ENCODE assay signal across 1 cellular context in the genomic region with DNA sequence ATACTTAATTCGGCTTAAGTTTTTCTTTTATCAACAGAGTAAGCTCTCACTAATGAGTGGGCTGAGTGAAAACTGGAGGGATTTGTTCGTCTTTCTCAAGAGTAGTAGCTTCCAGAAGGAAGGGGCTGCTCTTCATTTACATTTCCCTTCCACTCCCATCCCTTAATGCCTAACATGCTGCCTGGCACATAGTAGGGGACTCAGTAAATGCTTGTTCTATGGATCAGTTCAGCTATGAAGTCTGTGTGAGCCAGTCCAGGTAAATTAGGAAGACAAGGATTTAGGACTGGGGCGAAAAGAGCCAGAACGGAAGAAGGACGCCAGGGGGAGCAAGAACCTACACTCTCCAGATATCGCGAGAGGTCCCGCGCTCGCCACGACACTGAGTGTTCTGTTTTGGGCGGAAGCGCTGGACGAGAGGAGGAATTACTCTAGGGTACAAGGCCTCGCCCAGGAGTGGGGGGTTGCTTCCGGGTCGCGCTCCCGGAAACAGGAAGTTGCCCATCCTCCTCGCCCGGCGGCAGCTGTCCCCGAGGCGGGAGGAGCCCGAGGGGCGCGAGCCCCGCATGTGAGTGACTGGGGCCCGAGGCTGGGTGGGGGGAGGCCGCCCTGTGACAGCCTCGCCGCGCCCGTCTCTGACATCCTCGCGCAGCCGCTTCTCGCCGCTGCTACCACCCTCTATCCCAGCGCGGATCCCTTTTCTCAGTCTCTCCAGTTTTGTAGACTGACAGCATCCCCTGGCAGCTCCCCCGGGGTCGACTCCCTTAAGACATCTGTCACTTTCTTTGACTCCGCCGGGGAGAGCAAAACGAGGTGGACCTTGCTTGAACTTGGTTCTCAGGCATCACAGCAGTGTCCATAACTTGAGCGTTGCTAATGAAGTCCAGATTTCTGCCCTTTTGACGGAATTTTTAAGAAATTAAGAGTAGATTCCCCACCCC.
A peak's percentile ranks its signal among the peaks of the same experiment; 100 is the strongest.
TF ChIP-seq lines count a peak whose summit lies in the region.

A gene with protein sequence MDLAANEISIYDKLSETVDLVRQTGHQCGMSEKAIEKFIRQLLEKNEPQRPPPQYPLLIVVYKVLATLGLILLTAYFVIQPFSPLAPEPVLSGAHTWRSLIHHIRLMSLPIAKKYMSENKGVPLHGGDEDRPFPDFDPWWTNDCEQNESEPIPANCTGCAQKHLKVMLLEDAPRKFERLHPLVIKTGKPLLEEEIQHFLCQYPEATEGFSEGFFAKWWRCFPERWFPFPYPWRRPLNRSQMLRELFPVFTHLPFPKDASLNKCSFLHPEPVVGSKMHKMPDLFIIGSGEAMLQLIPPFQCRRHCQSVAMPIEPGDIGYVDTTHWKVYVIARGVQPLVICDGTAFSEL (plus strand): TSS at position 492 of the 941 bp plus-strand sequence. CDS start 13,493 bp downstream, outside the sequence.

TF ChIP-seq in HepG2, 621 proteins besides CTCF, POLR2A, EP300 and RAD21 (continued from another document and continues in another):
- TF ChIP-seq, protein P1, sequence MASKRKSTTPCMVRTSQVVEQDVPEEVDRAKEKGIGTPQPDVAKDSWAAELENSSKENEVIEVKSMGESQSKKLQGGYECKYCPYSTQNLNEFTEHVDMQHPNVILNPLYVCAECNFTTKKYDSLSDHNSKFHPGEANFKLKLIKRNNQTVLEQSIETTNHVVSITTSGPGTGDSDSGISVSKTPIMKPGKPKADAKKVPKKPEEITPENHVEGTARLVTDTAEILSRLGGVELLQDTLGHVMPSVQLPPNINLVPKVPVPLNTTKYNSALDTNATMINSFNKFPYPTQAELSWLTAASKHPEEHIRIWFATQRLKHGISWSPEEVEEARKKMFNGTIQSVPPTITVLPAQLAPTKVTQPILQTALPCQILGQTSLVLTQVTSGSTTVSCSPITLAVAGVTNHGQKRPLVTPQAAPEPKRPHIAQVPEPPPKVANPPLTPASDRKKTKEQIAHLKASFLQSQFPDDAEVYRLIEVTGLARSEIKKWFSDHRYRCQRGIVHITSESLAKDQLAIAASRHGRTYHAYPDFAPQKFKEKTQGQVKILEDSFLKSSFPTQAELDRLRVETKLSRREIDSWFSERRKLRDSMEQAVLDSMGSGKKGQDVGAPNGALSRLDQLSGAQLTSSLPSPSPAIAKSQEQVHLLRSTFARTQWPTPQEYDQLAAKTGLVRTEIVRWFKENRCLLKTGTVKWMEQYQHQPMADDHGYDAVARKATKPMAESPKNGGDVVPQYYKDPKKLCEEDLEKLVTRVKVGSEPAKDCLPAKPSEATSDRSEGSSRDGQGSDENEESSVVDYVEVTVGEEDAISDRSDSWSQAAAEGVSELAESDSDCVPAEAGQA (IDR thresholded peaks at IDR 0.05; ENCODE audit: low read depth), result peak; percentile 83; the same call in 1 of the 2 replicates
- TF ChIP-seq, protein P1 (CRISPR knock-in tag; IDR thresholded peaks at IDR 0.05; ENCODE audit: borderline replicate concordance), result no peak
- TF ChIP-seq HOXD1 (CRISPR knock-in tag; IDR thresholded peaks at IDR 0.05) (no peak; the same call in 1 of the 2 replicates), ZNF883 (CRISPR knock-in tag; IDR thresholded peaks at IDR 0.05; ENCODE audit: not compliant biosample characterization) (peak; percentile 79), AHR (CRISPR knock-in tag; IDR thresholded peaks at IDR 0.05) (peak; percentile 85), ZSCAN30 (CRISPR knock-in tag; IDR thresholded peaks at IDR 0.05) (no peak), ELF1 (CRISPR knock-in tag; IDR thresholded peaks at IDR 0.05) (peak; percentile 99), ZFP36L1 (CRISPR knock-in tag; IDR thresholded peaks at IDR 0.05) (peak; percentile 46; the same call in 1 of the 2 replicates), ZFP90 (CRISPR knock-in tag; IDR thresholded peaks at IDR 0.05; ENCODE audit: borderline replicate concordance) (peak; percentile 90; the same call in 1 of the 2 replicates), ZNF839 (CRISPR knock-in tag; IDR thresholded peaks at IDR 0.05; ENCODE audit: borderline replicate concordance) (peak; percentile 73), NAIF1 (CRISPR knock-in tag; IDR thresholded peaks at IDR 0.05; ENCODE audit: borderline replicate concordance) (no peak), ZNF776 (CRISPR knock-in tag; IDR thresholded peaks at IDR 0.05) (peak; percentile 81; the same call in 1 of the 2 replicates), BHLHE40 (IDR thresholded peaks at IDR 0.05; ENCODE audit: low read length) (peak; percentile 64), DR1 (CRISPR knock-in tag; IDR thresholded peaks at IDR 0.05) (peak; percentile 72), ETV5 (CRISPR knock-in tag; IDR thresholded peaks at IDR 0.05; ENCODE audit: borderline replicate concordance) (peak; percentile 97), MTA1 (CRISPR knock-in tag; IDR thresholded peaks at IDR 0.05; ENCODE audit: borderline replicate concordance) (peak; percentile 86), U2AF1 (optimal IDR thresholded peaks at IDR 0.05; ENCODE audit: low read depth, low read length) (no peak), MTF2 (CRISPR knock-in tag; IDR thresholded peaks at IDR 0.05; ENCODE audit: borderline replicate concordance) (no peak), FOXC1 (CRISPR knock-in tag; IDR thresholded peaks at IDR 0.05; ENCODE audit: borderline replicate concordance) (peak; percentile 99), ZFY (CRISPR knock-in tag; IDR thresholded peaks at IDR 0.05) (peak; percentile 96), TEAD2 (CRISPR knock-in tag; IDR thresholded peaks at IDR 0.05) (no peak), HDAC2 (CRISPR knock-in tag; IDR thresholded peaks at IDR 0.05) (peak; percentile 93), WIZ (CRISPR knock-in tag; IDR thresholded peaks at IDR 0.05) (peak; percentile 53; the same call in 1 of the 2 replicates), ZBTB21 (CRISPR knock-in tag; IDR thresholded peaks at IDR 0.05) (no peak), MIXL1 (CRISPR knock-in tag; IDR thresholded peaks at IDR 0.05) (peak; percentile 65; the same call in 1 of the 2 replicates), SKI (IDR thresholded peaks at IDR 0.05; ENCODE audit: partially characterized antibody) (peak; percentile 47), MBNL3 (CRISPR knock-in tag; conservative IDR thresholded peaks at IDR 0.05) (no peak), ZSCAN31 (CRISPR knock-in tag; IDR thresholded peaks at IDR 0.05; ENCODE audit: low read depth) (peak; percentile 90), ZSCAN29 (CRISPR knock-in tag; conservative IDR thresholded peaks at IDR 0.05) (peak; percentile 82; the same call in 1 of the 2 replicates)
- TF ChIP-seq, protein P2, sequence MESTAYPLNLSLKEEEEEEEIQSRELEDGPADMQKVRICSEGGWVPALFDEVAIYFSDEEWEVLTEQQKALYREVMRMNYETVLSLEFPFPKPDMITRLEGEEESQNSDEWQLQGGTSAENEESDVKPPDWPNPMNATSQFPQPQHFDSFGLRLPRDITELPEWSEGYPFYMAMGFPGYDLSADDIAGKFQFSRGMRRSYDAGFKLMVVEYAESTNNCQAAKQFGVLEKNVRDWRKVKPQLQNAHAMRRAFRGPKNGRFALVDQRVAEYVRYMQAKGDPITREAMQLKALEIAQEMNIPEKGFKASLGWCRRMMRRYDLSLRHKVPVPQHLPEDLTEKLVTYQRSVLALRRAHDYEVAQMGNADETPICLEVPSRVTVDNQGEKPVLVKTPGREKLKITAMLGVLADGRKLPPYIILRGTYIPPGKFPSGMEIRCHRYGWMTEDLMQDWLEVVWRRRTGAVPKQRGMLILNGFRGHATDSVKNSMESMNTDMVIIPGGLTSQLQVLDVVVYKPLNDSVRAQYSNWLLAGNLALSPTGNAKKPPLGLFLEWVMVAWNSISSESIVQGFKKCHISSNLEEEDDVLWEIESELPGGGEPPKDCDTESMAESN (CRISPR knock-in tag; conservative IDR thresholded peaks at IDR 0.05), result peak; percentile 95
- TF ChIP-seq, protein P3, sequence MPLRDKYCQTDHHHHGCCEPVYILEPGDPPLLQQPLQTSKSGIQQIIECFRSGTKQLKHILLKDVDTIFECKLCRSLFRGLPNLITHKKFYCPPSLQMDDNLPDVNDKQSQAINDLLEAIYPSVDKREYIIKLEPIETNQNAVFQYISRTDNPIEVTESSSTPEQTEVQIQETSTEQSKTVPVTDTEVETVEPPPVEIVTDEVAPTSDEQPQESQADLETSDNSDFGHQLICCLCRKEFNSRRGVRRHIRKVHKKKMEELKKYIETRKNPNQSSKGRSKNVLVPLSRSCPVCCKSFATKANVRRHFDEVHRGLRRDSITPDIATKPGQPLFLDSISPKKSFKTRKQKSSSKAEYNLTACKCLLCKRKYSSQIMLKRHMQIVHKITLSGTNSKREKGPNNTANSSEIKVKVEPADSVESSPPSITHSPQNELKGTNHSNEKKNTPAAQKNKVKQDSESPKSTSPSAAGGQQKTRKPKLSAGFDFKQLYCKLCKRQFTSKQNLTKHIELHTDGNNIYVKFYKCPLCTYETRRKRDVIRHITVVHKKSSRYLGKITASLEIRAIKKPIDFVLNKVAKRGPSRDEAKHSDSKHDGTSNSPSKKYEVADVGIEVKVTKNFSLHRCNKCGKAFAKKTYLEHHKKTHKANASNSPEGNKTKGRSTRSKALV (CRISPR knock-in tag; IDR thresholded peaks at IDR 0.05), result no peak; the same call in 1 of the 2 replicates
- TF ChIP-seq, protein P4, sequence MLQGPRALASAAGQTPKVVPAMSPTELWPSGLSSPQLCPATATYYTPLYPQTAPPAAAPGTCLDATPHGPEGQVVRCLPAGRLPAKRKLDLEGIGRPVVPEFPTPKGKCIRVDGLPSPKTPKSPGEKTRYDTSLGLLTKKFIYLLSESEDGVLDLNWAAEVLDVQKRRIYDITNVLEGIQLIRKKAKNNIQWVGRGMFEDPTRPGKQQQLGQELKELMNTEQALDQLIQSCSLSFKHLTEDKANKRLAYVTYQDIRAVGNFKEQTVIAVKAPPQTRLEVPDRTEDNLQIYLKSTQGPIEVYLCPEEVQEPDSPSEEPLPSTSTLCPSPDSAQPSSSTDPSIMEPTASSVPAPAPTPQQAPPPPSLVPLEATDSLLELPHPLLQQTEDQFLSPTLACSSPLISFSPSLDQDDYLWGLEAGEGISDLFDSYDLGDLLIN (CRISPR knock-in tag; IDR thresholded peaks at IDR 0.05; ENCODE audit: borderline replicate concordance), result 0 out of 2 replicates have a peak, but pooled peaks have one; percentile 42
- TF ChIP-seq, protein P5, sequence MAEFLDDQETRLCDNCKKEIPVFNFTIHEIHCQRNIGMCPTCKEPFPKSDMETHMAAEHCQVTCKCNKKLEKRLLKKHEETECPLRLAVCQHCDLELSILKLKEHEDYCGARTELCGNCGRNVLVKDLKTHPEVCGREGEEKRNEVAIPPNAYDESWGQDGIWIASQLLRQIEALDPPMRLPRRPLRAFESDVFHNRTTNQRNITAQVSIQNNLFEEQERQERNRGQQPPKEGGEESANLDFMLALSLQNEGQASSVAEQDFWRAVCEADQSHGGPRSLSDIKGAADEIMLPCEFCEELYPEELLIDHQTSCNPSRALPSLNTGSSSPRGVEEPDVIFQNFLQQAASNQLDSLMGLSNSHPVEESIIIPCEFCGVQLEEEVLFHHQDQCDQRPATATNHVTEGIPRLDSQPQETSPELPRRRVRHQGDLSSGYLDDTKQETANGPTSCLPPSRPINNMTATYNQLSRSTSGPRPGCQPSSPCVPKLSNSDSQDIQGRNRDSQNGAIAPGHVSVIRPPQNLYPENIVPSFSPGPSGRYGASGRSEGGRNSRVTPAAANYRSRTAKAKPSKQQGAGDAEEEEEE (CRISPR knock-in tag; IDR thresholded peaks at IDR 0.05; ENCODE audit: borderline replicate concordance), result 0 out of 2 replicates have a peak, but pooled peaks have one; percentile 64
- TF ChIP-seq, protein P6, sequence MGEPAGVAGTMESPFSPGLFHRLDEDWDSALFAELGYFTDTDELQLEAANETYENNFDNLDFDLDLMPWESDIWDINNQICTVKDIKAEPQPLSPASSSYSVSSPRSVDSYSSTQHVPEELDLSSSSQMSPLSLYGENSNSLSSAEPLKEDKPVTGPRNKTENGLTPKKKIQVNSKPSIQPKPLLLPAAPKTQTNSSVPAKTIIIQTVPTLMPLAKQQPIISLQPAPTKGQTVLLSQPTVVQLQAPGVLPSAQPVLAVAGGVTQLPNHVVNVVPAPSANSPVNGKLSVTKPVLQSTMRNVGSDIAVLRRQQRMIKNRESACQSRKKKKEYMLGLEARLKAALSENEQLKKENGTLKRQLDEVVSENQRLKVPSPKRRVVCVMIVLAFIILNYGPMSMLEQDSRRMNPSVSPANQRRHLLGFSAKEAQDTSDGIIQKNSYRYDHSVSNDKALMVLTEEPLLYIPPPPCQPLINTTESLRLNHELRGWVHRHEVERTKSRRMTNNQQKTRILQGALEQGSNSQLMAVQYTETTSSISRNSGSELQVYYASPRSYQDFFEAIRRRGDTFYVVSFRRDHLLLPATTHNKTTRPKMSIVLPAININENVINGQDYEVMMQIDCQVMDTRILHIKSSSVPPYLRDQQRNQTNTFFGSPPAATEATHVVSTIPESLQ (CRISPR knock-in tag; conservative IDR thresholded peaks at IDR 0.05), result no peak
- TF ChIP-seq, protein P7, sequence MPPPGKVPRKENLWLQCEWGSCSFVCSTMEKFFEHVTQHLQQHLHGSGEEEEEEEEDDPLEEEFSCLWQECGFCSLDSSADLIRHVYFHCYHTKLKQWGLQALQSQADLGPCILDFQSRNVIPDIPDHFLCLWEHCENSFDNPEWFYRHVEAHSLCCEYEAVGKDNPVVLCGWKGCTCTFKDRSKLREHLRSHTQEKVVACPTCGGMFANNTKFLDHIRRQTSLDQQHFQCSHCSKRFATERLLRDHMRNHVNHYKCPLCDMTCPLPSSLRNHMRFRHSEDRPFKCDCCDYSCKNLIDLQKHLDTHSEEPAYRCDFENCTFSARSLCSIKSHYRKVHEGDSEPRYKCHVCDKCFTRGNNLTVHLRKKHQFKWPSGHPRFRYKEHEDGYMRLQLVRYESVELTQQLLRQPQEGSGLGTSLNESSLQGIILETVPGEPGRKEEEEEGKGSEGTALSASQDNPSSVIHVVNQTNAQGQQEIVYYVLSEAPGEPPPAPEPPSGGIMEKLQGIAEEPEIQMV (CRISPR knock-in tag; IDR thresholded peaks at IDR 0.05; ENCODE audit: low read depth), result peak; percentile 80
